ENCODE assay signal across 8 cellular contexts in the genomic region with DNA sequence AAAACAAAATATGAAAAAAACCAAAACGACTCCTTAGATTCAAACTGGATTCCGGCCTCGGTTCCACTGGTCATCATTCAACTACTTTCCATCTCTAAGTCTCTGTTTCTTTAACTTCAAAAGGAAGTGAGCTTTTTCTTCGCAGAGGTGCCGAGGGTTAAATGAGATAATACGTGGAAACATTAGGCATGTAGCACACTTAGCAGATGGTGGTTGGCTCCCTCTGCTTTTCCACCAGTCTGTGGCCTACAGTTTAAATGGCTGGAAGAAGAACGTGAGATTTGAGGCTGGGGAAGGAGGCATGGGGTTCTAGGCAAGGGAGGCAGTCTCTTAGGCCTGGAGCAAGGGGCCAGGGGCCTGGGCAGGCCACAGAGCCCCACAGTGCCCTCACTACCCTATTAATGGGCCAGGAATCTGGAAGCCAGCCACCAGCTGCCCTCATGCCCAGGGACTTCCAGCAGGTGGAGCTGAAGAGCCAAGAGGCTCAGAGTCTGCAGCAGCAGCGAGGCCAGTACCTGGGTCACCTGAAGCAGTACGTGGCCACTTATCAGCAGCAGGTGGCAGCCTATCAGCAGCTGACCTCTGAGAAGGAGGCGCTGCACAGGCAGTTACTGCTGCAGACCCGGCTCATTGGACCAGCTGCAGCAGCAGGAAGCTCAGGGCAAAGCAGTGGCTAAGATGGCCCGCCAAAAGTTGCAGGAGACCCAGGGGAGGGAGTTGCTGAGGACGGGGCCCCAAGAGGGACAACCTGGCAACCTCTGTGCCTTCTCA. TPM values are rescaled to one million over a fixed set of nuclear protein-coding genes. Genes with fewer than 3 reads are reported as not detected.
DNase-seq lines count a peak whose midpoint lies in the region; TF ChIP-seq lines count a peak whose summit lies in the region.
"Not testable (repeated sequence)": the region's sequence is repeated elsewhere in the genome, so short reads cannot be mapped to it uniquely, and the experiment has no call there.

No MANE protein-coding gene starts in this region.

- 50% methylated on average over 13 of the region's 13 CpGs for WGBS in smooth muscle cell (ENCODE audit: low lambda C conversion rate)

- not testable (repeated sequence) for H3K79me2 ChIP-seq in smooth muscle cell (ENCODE audit: low read depth)

- H2AFZ ChIP-seq in smooth muscle cell (ENCODE audit: low read depth): not testable (repeated sequence)

- not testable (repeated sequence) for H3K4me3 ChIP-seq in dorsolateral prefrontal cortex; kidney epithelial cell (ENCODE audit: low read depth, low read length); smooth muscle cell; uterus

- intact Hi-C loops in dorsolateral prefrontal cortex (cut with DNase I); uterus (cut with DNase I; ENCODE audit: low total_unique reads): not testable (repeated sequence)

- H3K27ac ChIP-seq in dorsolateral prefrontal cortex; smooth muscle cell (ENCODE audit: low read depth); uterus: not testable (repeated sequence)

- not testable (repeated sequence) for H3K9ac ChIP-seq in smooth muscle cell (ENCODE audit: low read depth)

- CTCF ChIA-PET in GM10248 (lab: Yijun Ruan, JAX): interaction anchor here (0.6 to 7.9 kb wide), 42 partner anchors 8 to 979 kb away, joined by 3 to 96 read pairs (median 4); a partner anchor contains a TSS

- H3K4me2 ChIP-seq in smooth muscle cell: not testable (repeated sequence)

- not testable (repeated sequence) for H3K36me3 ChIP-seq in kidney epithelial cell (ENCODE audit: control insufficient read depth, insufficient read depth, low read length); smooth muscle cell (ENCODE audit: low read depth); uterus

- not testable (repeated sequence) for H3K4me1 ChIP-seq in smooth muscle cell (ENCODE audit: low read depth); uterus

- TF ChIP-seq CTCF in GM10248 (IDR thresholded peaks at IDR 0.05; ENCODE audit: control extremely low read depth, extremely low read depth, low read depth, missing control alignments) (peak; percentile 88), dorsolateral prefrontal cortex (IDR thresholded peaks at IDR 0.05 in 54 of 56, conservative IDR thresholded peaks at IDR 0.05 in 2 of 56; ENCODE audit: low read depth in 1 of 56, partially characterized antibody in 56 of 56) (peak; percentile 18 to 78 (median 68)), kidney epithelial cell (IDR thresholded peaks at IDR 0.05; ENCODE audit: insufficient read depth, low read length, poor library complexity, severe bottlenecking) (peak; percentile 87), smooth muscle cell (IDR thresholded peaks at IDR 0.05; ENCODE audit: borderline replicate concordance, insufficient read depth, poor library complexity, severe bottlenecking) (peak; percentile 74), uterus (IDR thresholded peaks at IDR 0.05) (peak; percentile 65 to 79 (median 70))

- TF ChIP-seq POLR2A in uterus (IDR thresholded peaks at IDR 0.05): not testable (repeated sequence)

- DNase-seq in GM10248 (ENCODE audit: extremely low spot score) (peak; percentile 50), NCI-H1105 (lab: John Stamatoyannopoulos, UW) (peak; percentile 57), RPMI8226 (peak; percentile 95), dorsolateral prefrontal cortex (peak; percentile 47 to 71 (median 62)), uterus (peak; percentile 67 to 68)
- peak; percentile 19 for DNase-seq in activated CD8-positive, alpha-beta memory T cell treated with anti-CD3 and anti-CD28 coated beads, Interleukin-2, amount 50 U/mL, for 24 hours (ENCODE audit: extremely low read depth)
- DNase-seq in kidney epithelial cell (ENCODE audit: low read depth); smooth muscle cell (lab: John Stamatoyannopoulos, UW; ENCODE audit: unreplicated experiment): not testable (repeated sequence)

- POLR2A ChIA-PET in GM10248 (lab: Yijun Ruan, JAX): not testable (repeated sequence)

- not testable (repeated sequence) for H3K27me3 ChIP-seq in dorsolateral prefrontal cortex; kidney epithelial cell (ENCODE audit: control insufficient read depth, insufficient read depth, low read length); smooth muscle cell (ENCODE audit: low read depth); uterus

- not testable (repeated sequence) for H3F3A ChIP-seq in smooth muscle cell (ENCODE audit: low read depth)

- not testable (repeated sequence) for H4K20me1 ChIP-seq in smooth muscle cell (ENCODE audit: low read depth)

- not testable (repeated sequence) for H3K9me3 ChIP-seq in smooth muscle cell (replicated peaks; ENCODE audit: low read depth); uterus

RNA-seq across cellular contexts. Expression of a gene that starts 27.8 kb away (rescaled TPM):
- total RNA-seq in dorsolateral prefrontal cortex (100 to 1,000 TPM; 106 to 361 (median 278) TPM), kidney epithelial cell (124 and 139 TPM in 2 replicates), smooth muscle cell (51.1 and 54.8 TPM in 2 replicates), uterus (100 to 1,000 TPM in 1 of 4 donors, 10 to 100 TPM in 3; 35.6 to 119 (median 69.4) TPM)
- 70.3 and 71.5 TPM in 2 replicates for polyA plus RNA-seq in smooth muscle cell

RNA-seq across cellular contexts. Expression of a gene that starts 43.9 kb away (rescaled TPM):
- total RNA-seq in dorsolateral prefrontal cortex (1 to 10 TPM in 56 of 120 experiments, under 1 TPM in 51, not detected in 13; 0.14 to 3.2 (median 1.1) TPM), kidney epithelial cell (0.41 TPM in 1 of 2 replicates, not detected in the other), smooth muscle cell (0.36 TPM in 1 of 2 replicates, not detected in the other), uterus (under 1 TPM in 1 of 4 donors, not detected in 3; 0.41 TPM)
- 0.15 and 0.19 TPM in 2 replicates for polyA plus RNA-seq in smooth muscle cell

RNA-seq across cellular contexts. Expression of a gene that starts 58.9 kb away (rescaled TPM):
- 10 to 100 TPM; 10.6 to 38.4 (median 20.8) TPM for total RNA-seq in dorsolateral prefrontal cortex
- total RNA-seq in kidney epithelial cell: 2.0 and 4.0 TPM in 2 replicates
- 0.90 and 2.3 TPM in 2 replicates for total RNA-seq in smooth muscle cell
- polyA plus RNA-seq in smooth muscle cell: 0.08 and 1.3 TPM in 2 replicates
- 1 to 10 TPM in 3 of 4 donors, under 1 TPM in 1; 0.51 to 5.5 (median 3.8) TPM for total RNA-seq in uterus

RNA-seq across cellular contexts. Expression of a gene that starts 59.2 kb away (rescaled TPM):
- 10 to 100 TPM in 109 of 120 experiments, 1 to 10 TPM in 11; 7.3 to 21.9 (median 14.1) TPM for total RNA-seq in dorsolateral prefrontal cortex
- total RNA-seq in kidney epithelial cell: 8.1 and 11.0 TPM in 2 replicates
- total RNA-seq in smooth muscle cell: 0.09 and 0.40 TPM in 2 replicates
- 0.21 and 1.2 TPM in 2 replicates for polyA plus RNA-seq in smooth muscle cell
- 10 to 100 TPM in 1 of 4 donors, 1 to 10 TPM in 1, under 1 TPM in 2; under 0.01 to 15.0 (median 4.0) TPM for total RNA-seq in uterus

RNA-seq across cellular contexts. Expression of a gene that starts 59.5 kb away (rescaled TPM):
- total RNA-seq in dorsolateral prefrontal cortex: 10 to 100 TPM; 22.2 to 60.6 (median 33.3) TPM
- 33.6 and 38.1 TPM in 2 replicates for total RNA-seq in kidney epithelial cell
- total RNA-seq in smooth muscle cell: 33.9 and 37.3 TPM in 2 replicates
- 110 and 132 TPM in 2 replicates for polyA plus RNA-seq in smooth muscle cell
- total RNA-seq in uterus: 10 to 100 TPM in 3 of 4 donors, 1 to 10 TPM in 1; 9.5 to 80.7 (median 49.2) TPM
